In genomic region chr5:170329524-170329923, GRCh38 we compare ENCODE assay signal across 1 cellular context.
TF ChIP-seq lines count a peak whose summit lies in the region.

No MANE protein-coding gene starts in this region.

TF ChIP-seq in K562, 482 proteins besides CTCF, POLR2A, EP300 and RAD21:
- TF ChIP-seq ZNF24 (IDR thresholded peaks at IDR 0.05) = no peak
- TF ChIP-seq CREBBP (IDR thresholded peaks at IDR 0.05; ENCODE audit: low read depth, low read length) = peak; percentile 39
- TF ChIP-seq MLLT1 (IDR thresholded peaks at IDR 0.05) = 0 out of 4 replicates have a peak, but pooled peaks of 1 of the 2 experiments have one; percentile 22
- TF ChIP-seq HDAC1 (IDR thresholded peaks at IDR 0.05) = 0 out of 4 replicates have a peak, but pooled peaks of 1 of the 2 experiments have one; percentile 14
- TF ChIP-seq, protein P1, sequence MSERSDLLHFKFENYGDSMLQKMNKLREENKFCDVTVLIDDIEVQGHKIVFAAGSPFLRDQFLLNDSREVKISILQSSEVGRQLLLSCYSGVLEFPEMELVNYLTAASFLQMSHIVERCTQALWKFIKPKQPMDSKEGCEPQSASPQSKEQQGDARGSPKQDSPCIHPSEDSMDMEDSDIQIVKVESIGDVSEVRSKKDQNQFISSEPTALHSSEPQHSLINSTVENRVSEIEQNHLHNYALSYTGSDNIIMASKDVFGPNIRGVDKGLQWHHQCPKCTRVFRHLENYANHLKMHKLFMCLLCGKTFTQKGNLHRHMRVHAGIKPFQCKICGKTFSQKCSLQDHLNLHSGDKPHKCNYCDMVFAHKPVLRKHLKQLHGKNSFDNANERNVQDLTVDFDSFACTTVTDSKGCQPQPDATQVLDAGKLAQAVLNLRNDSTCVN (CRISPR knock-in tag; IDR thresholded peaks at IDR 0.05) = 0 out of 2 replicates have a peak, but pooled peaks have one; percentile 55
- TF ChIP-seq EGR1 (conservative IDR thresholded peaks at IDR 0.05) = 0 out of 2 replicates have a peak, but pooled peaks have one; percentile 11
- TF ChIP-seq, protein P2, sequence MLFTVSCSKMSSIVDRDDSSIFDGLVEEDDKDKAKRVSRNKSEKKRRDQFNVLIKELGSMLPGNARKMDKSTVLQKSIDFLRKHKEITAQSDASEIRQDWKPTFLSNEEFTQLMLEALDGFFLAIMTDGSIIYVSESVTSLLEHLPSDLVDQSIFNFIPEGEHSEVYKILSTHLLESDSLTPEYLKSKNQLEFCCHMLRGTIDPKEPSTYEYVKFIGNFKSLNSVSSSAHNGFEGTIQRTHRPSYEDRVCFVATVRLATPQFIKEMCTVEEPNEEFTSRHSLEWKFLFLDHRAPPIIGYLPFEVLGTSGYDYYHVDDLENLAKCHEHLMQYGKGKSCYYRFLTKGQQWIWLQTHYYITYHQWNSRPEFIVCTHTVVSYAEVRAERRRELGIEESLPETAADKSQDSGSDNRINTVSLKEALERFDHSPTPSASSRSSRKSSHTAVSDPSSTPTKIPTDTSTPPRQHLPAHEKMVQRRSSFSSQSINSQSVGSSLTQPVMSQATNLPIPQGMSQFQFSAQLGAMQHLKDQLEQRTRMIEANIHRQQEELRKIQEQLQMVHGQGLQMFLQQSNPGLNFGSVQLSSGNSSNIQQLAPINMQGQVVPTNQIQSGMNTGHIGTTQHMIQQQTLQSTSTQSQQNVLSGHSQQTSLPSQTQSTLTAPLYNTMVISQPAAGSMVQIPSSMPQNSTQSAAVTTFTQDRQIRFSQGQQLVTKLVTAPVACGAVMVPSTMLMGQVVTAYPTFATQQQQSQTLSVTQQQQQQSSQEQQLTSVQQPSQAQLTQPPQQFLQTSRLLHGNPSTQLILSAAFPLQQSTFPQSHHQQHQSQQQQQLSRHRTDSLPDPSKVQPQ (CRISPR knock-in tag; IDR thresholded peaks at IDR 0.05; ENCODE audit: borderline replicate concordance) = no peak
- peak; percentile 26; the same call in 1 of the 2 replicates for TF ChIP-seq LARP7 (IDR thresholded peaks at IDR 0.05)
